In genomic region chr1:12179638-12180121, GRCh38 we compare ENCODE assay signal across 12 cellular contexts. TPM values are rescaled to one million over a fixed set of nuclear protein-coding genes. Genes with fewer than 3 reads are reported as not detected.
DNase-seq lines count a peak whose midpoint lies in the region; ATAC-seq, FAIRE-seq and TF ChIP-seq lines count a peak whose summit lies in the region.
"Had no signal": no experiment of that assay in that cellular context is flagged by ENCODE, and none has a peak within 500 bp of the region (broad histone marks: within the 10 kb centered on the region; RNA-seq: fewer than 3 reads in every experiment).

No MANE protein-coding gene starts in this region.

- TF ChIP-seq EP300 in esophagus muscularis mucosa (IDR thresholded peaks at IDR 0.05): no peak

- no peaks in the 10 kb centered on the region for H3K9me3 Mint-ChIP-seq in CD4-positive, alpha-beta T cell

- no peak overlapping the region for H2AFZ ChIP-seq in trophoblast cell (ENCODE audit: insufficient read depth, low read length, poor library complexity)

- H3K4me3 Mint-ChIP-seq in CD4-positive, alpha-beta T cell: peak overlapping the region; percentile 69

- peaks cover 15% of the 10 kb centered on the region for H3K79me1 ChIP-seq in trophoblast cell (ENCODE audit: low read length)

- peaks cover 2% of the 10 kb centered on the region for H3K79me2 ChIP-seq in trophoblast cell (ENCODE audit: control insufficient read depth, insufficient read depth, low read length, poor library complexity)

- H3K36me3 ChIP-seq in Peyer's patch (no peaks in the 10 kb centered on the region), esophagus muscularis mucosa (no peaks in the 10 kb centered on the region), trophoblast cell (ENCODE audit: control insufficient read depth in 1 of 2, insufficient read depth in 2 of 2, low read length in 2 of 2) (peaks cover 2 to 4% of the 10 kb centered on the region in 2 experiments)
- H3K36me3 ChIP-seq: SJSA1 had no signal

- H3K18ac ChIP-seq in trophoblast cell (ENCODE audit: low read length): no peak overlapping the region

- peak overlapping the region; percentile 96 for H3K27ac Mint-ChIP-seq in CD4-positive, alpha-beta T cell

- CTCF ChIA-PET in CD4-positive, alpha-beta T cell (lab: Charles Lee): interaction anchor here (0.6 to 5.3 kb wide), 6 partner anchors 11 to 213 kb away, joined by 3 to 67 read pairs (median 8); no protein-coding TSS in a partner anchor

- H4K91ac ChIP-seq in trophoblast cell (ENCODE audit: low read depth, low read length): peak overlapping the region; percentile 7

- no peaks in the 10 kb centered on the region for H3K27me3 ChIP-seq in CD4-positive, alpha-beta T cell (ENCODE audit: control insufficient read depth, insufficient read depth, low read length)
- H3K27me3 ChIP-seq in Peyer's patch: no peaks in the 10 kb centered on the region
- H3K27me3 ChIP-seq in esophagus muscularis mucosa: peaks cover 0 to 28% (median 0%) of the 10 kb centered on the region in 4 donors
- no peaks in the 10 kb centered on the region for H3K27me3 ChIP-seq in trophoblast cell (ENCODE audit: insufficient read depth, low read length)
- H3K27me3 ChIP-seq: SJSA1 had no signal

- no peak for FAIRE-seq in RCC 7860 (lab: Jason Lieb, UNC)

- H3K4me3 ChIP-seq in Peyer's patch: no peak overlapping the region
- H3K4me3 ChIP-seq in esophagus muscularis mucosa: no peak overlapping the region
- no peak overlapping the region for H3K4me3 ChIP-seq in trophoblast cell (ENCODE audit: low read depth, low read length)
- H3K4me3 ChIP-seq: SJSA1 had no signal

- peak overlapping the region; percentile 78 for H3K27ac ChIP-seq in CD4-positive, alpha-beta T cell (ENCODE audit: low read depth, low read length)
- H3K27ac ChIP-seq in Peyer's patch (peak overlapping the region; percentile 23 to 71 (median 64)), esophagus muscularis mucosa (replicated peaks in 1 of 4) (peak overlapping the region; percentile 57 to 72 (median 65)), trophoblast cell (ENCODE audit: low read depth, low read length) (no peak overlapping the region)
- H3K27ac ChIP-seq: epithelial cell of prostate, SJSA1 had no signal

- H3K23ac ChIP-seq in trophoblast cell (ENCODE audit: low read length): no peak overlapping the region

- H3K36me3 Mint-ChIP-seq in CD4-positive, alpha-beta T cell (ENCODE audit: low read depth): peaks cover 19% of the 10 kb centered on the region

- no peak overlapping the region for H2BK5ac ChIP-seq in trophoblast cell (ENCODE audit: low read depth, low read length, poor library complexity)

- H4K12ac ChIP-seq in trophoblast cell (ENCODE audit: low read depth, low read length): no peak overlapping the region

- DNase-seq in CD4-positive, alpha-beta T cell: no peak
- DNase-seq in Peyer's patch (no peak), esophagus muscularis mucosa (ENCODE audit: extremely low spot score) (no peak), trophoblast cell (no peak), RCC 7860 (ENCODE audit: low spot score) (no peak), DMS 273 (lab: John Stamatoyannopoulos, UW; ENCODE audit: unreplicated experiment) (no peak)
- no peak for DNase-seq in stimulated activated naive CD4-positive, alpha-beta T cell (lab: John Stamatoyannopoulos, UW)
- no peak for DNase-seq in stimulated activated CD4-positive, alpha-beta T cell treated with anti-CD3 and anti-CD28 coated beads, Interleukin-4, amount 100 ng/mL, for 1 hour
- DNase-seq: Calu3, NCI-H524 treated with DMSO at 0.1 percent for 48 hours had no signal

- no peak overlapping the region for H3K4ac ChIP-seq in trophoblast cell (ENCODE audit: low read depth, low read length)

- H3K14ac ChIP-seq in trophoblast cell (ENCODE audit: low read length): no peak overlapping the region

- H3K27me3 Mint-ChIP-seq in CD4-positive, alpha-beta T cell: no peaks in the 10 kb centered on the region

- intact Hi-C loops in CD4-positive, alpha-beta T cell (cut with DNase I, micrococcal nuclease): loop anchor here in 1 of 2 experiments (10.0 kb wide), 1 partner anchor 275 kb away; no protein-coding TSS in a partner anchor
- intact Hi-C loops in esophagus muscularis mucosa (cut with DNase I): no loop called here

- no peaks in the 10 kb centered on the region for H3K9me3 ChIP-seq in CD4-positive, alpha-beta T cell (ENCODE audit: control insufficient read depth, low read length)
- H3K9me3 ChIP-seq in Peyer's patch (no peaks in the 10 kb centered on the region), esophagus muscularis mucosa (no peaks in the 10 kb centered on the region), trophoblast cell (ENCODE audit: insufficient read depth, low read depth, low read length) (no peaks in the 10 kb centered on the region)
- H3K9me3 ChIP-seq: SJSA1 had no signal

- H2BK120ac ChIP-seq in trophoblast cell (ENCODE audit: insufficient read depth, low read length, poor library complexity): no peak overlapping the region

- POLR2A ChIA-PET in CD4-positive, alpha-beta T cell (lab: Charles Lee): interaction anchor here (2.3 to 4.5 kb wide), 5 partner anchors 12 to 40 kb away, joined by 9 to 46 read pairs (median 40); partner anchors contain the start of gene TNFRSF1B

- H3K4me1 Mint-ChIP-seq in CD4-positive, alpha-beta T cell (ENCODE audit: low read depth): peaks cover 70% of the 10 kb centered on the region

- ATAC-seq in CD4-positive, alpha-beta T cell (ENCODE audit: poor library complexity): no peak

- TF ChIP-seq POLR2A in Peyer's patch (IDR thresholded peaks at IDR 0.05) (no peak), esophagus muscularis mucosa (IDR thresholded peaks at IDR 0.05; ENCODE audit: low read depth) (no peak)

- no peak overlapping the region for H3K4me2 ChIP-seq in trophoblast cell (ENCODE audit: low read length)

- 94% methylated on average over 9 of the region's 9 CpGs for WGBS in esophagus muscularis mucosa
- WGBS in trophoblast cell (ENCODE audit: extremely low coverage, insufficient coverage, insufficient read length): no CpG with 5 or more reads among the region's 9 CpGs

- no peak overlapping the region for H2AK5ac ChIP-seq in trophoblast cell (ENCODE audit: low read length)

- H4K8ac ChIP-seq in trophoblast cell (ENCODE audit: low read depth, low read length): peak overlapping the region; percentile 20

- H3K9ac ChIP-seq in trophoblast cell (ENCODE audit: low read length): no peak overlapping the region

- H3K4me1 ChIP-seq in Peyer's patch (peaks cover 5 to 74% (median 47%) of the 10 kb centered on the region in 4 donors), esophagus muscularis mucosa (peaks cover 67 to 95% (median 86%) of the 10 kb centered on the region in 4 donors), trophoblast cell (ENCODE audit: control insufficient read depth in 1 of 2, insufficient read depth in 2 of 2, low read length in 2 of 2) (peaks cover 21 to 29% of the 10 kb centered on the region in 2 experiments)

- peak overlapping the region; percentile 42 for H2BK12ac ChIP-seq in trophoblast cell (ENCODE audit: low read length)

- no peak for TF ChIP-seq CTCF in CD4-positive, alpha-beta T cell (IDR thresholded peaks at IDR 0.05)
- no peak for TF ChIP-seq CTCF in Peyer's patch (IDR thresholded peaks at IDR 0.05)
- TF ChIP-seq CTCF in esophagus muscularis mucosa (IDR thresholded peaks at IDR 0.05): no peak

RNA-seq across cellular contexts. Expression of gene TNFRSF1B, which starts 12.9 kb away (rescaled TPM):
- 10 to 100 TPM; 61.9 to 62.6 TPM for total RNA-seq in CD4-positive, alpha-beta T cell
- total RNA-seq in Peyer's patch (10 to 100 TPM; 37.1 to 92.8 (median 64.0) TPM), esophagus muscularis mucosa (10 to 100 TPM; 15.4 to 55.5 (median 32.4) TPM)
- polyA plus RNA-seq in trophoblast cell (2013): 239 and 247 TPM in 2 replicates

RNA-seq across cellular contexts. Expression of gene VPS13D, which starts 50.1 kb away (rescaled TPM):
- total RNA-seq in CD4-positive, alpha-beta T cell: 10 to 100 TPM; 63.0 to 67.3 TPM
- total RNA-seq in Peyer's patch (100 to 1,000 TPM in 3 of 4 donors, 10 to 100 TPM in 1; 88.3 to 123 (median 113) TPM), esophagus muscularis mucosa (10 to 100 TPM; 67.8 to 93.3 (median 85.4) TPM)
- 10.5 TPM in 2 replicates for polyA plus RNA-seq in trophoblast cell (2013)
